In genomic region chr14:21537088-21537424, GRCh38 we compare ENCODE assay signal across 18 cellular contexts. TPM values are rescaled to one million over a fixed set of nuclear protein-coding genes. Genes with fewer than 3 reads are reported as not detected.
DNase-seq lines count a peak whose midpoint lies in the region; ATAC-seq and TF ChIP-seq lines count a peak whose summit lies in the region.
"Had no signal": no experiment of that assay in that cellular context is flagged by ENCODE, and none has a peak within 500 bp of the region (broad histone marks: within the 10 kb centered on the region; RNA-seq: fewer than 3 reads in every experiment).

No MANE protein-coding gene starts in this region.

- H3K27me3 ChIP-seq in dorsolateral prefrontal cortex (peaks cover 0 to 58% (median 26%) of the 10 kb centered on the region in 45 donors), mucosa of rectum (ENCODE audit: control insufficient read depth in 2 of 2, insufficient read depth in 2 of 2, low read length in 2 of 2) (peaks cover 20 to 27% of the 10 kb centered on the region in 2 donors), stomach smooth muscle (ENCODE audit: control insufficient read depth in 1 of 2, insufficient read depth in 2 of 2, low read length in 2 of 2) (peaks cover 12 to 19% of the 10 kb centered on the region in 2 donors), aorta (ENCODE audit: control insufficient read depth in 1 of 2, insufficient read depth in 2 of 2, low read length in 1 of 2) (peaks cover 0 to 2% of the 10 kb centered on the region in 2 donors)

- H3K36me3 ChIP-seq in mucosa of rectum (ENCODE audit: control insufficient read depth in 2 of 2, insufficient read depth in 2 of 2, low read length in 2 of 2), result no peaks in the 10 kb centered on the region
- H3K36me3 ChIP-seq in stomach smooth muscle (ENCODE audit: control insufficient read depth in 2 of 2, insufficient read depth in 2 of 2, low read length in 2 of 2), result no peaks in the 10 kb centered on the region
- H3K36me3 ChIP-seq in aorta (ENCODE audit: control insufficient read depth in 1 of 2, insufficient read depth in 2 of 2, low read length in 1 of 2), result no peaks in the 10 kb centered on the region

- H3K4me1 ChIP-seq in mucosa of rectum (ENCODE audit: control insufficient read depth in 2 of 2, insufficient read depth in 2 of 2, low read length in 2 of 2) (no peaks in the 10 kb centered on the region), stomach smooth muscle (ENCODE audit: control insufficient read depth, insufficient read depth, low read length) (peaks cover 4% of the 10 kb centered on the region), aorta (ENCODE audit: control insufficient read depth in 1 of 2, insufficient read depth in 2 of 2, low read length in 2 of 2) (no peaks in the 10 kb centered on the region)
- H3K4me1 ChIP-seq: A549 had no signal

- 8 to 15% methylated on average over 3 of the region's 3 CpGs for WGBS in aorta, 2 donors

- H3K27me3 Mint-ChIP-seq in activated naive CD4-positive, alpha-beta T cell treated with anti-CD3 and anti-CD28 coated beads for 36 hours (ENCODE audit: low read depth), result peaks cover 44% of the 10 kb centered on the region

- CTCF ChIA-PET in activated naive CD4-positive, alpha-beta T cell treated with anti-CD3 and anti-CD28 coated beads for 36 hours (lab: Charles Lee), result no interaction called here

- no peaks in the 10 kb centered on the region for H3K9me3 ChIP-seq in mucosa of rectum (ENCODE audit: control insufficient read depth in 2 of 2, low read length in 2 of 2)
- H3K9me3 ChIP-seq in stomach smooth muscle (ENCODE audit: control insufficient read depth in 2 of 2, low read length in 2 of 2), result no peaks in the 10 kb centered on the region
- H3K9me3 ChIP-seq in aorta (ENCODE audit: control insufficient read depth, low read length), result no peaks in the 10 kb centered on the region
- H3K9me3 ChIP-seq: A549 had no signal

- no peak for DNase-seq in activated naive CD4-positive, alpha-beta T cell treated with anti-CD3 and anti-CD28 coated beads for 36 hours
- DNase-seq in activated naive CD4-positive, alpha-beta T cell treated with anti-CD3 and anti-CD28 coated beads, Interleukin-2, amount 50 U/mL, for 16 hours, result no peak
- DNase-seq in dorsolateral prefrontal cortex (no peak), aorta (no peak), amygdala (lab: John Stamatoyannopoulos, UW) (no peak)
- DNase-seq: activated naive CD4-positive, alpha-beta T cell treated with anti-CD3 and anti-CD28 coated beads, Interleukin-2, amount 10 ng/mL, durations not matched to agents 7 days and 5 days; erythroblast; GDM1; NCI-H446 treated with DMSO at 0.1 percent for 48 hours; stimulated activated CD4-positive, alpha-beta T cell treated with anti-CD3 and anti-CD28 coated beads, Interleukin-15, amount 100 ng/mL, for 24 hours had no signal

- intact Hi-C loops in activated naive CD4-positive, alpha-beta T cell treated with anti-CD3 and anti-CD28 coated beads for 36 hours (cut with micrococcal nuclease), result no loop called here
- intact Hi-C loops in dorsolateral prefrontal cortex (cut with DNase I) (no loop called here), aorta (cut with DNase I) (no loop called here)

- H3K27ac ChIP-seq in dorsolateral prefrontal cortex (peak overlapping the region in 28 of 59 donors; percentile 5 to 78 (median 50)), mucosa of rectum (ENCODE audit: low read depth in 2 of 2, low read length in 2 of 2) (no peak overlapping the region), stomach smooth muscle (ENCODE audit: low read length) (no peak overlapping the region), aorta (ENCODE audit: low read depth in 1 of 2, low read length in 2 of 2) (no peak overlapping the region)
- H3K27ac ChIP-seq: A549 had no signal

- peaks cover 5% of the 10 kb centered on the region for H3K4me1 Mint-ChIP-seq in activated naive CD4-positive, alpha-beta T cell treated with anti-CD3 and anti-CD28 coated beads for 36 hours (ENCODE audit: low read depth)

- no peak for TF ChIP-seq CTCF in dorsolateral prefrontal cortex (IDR thresholded peaks at IDR 0.05 in 54 of 56, conservative IDR thresholded peaks at IDR 0.05 in 2 of 56; ENCODE audit: low read depth in 1 of 56, partially characterized antibody in 56 of 56)

- H3K9me3 Mint-ChIP-seq in activated naive CD4-positive, alpha-beta T cell treated with anti-CD3 and anti-CD28 coated beads for 36 hours, result no peaks in the 10 kb centered on the region
- H3K9me3 Mint-ChIP-seq: activated naive CD4-positive, alpha-beta T cell treated with anti-CD3 and anti-CD28 coated beads, Interleukin-2, amount 10 ng/mL, durations not matched to agents 7 days and 5 days; stimulated activated naive CD8-positive, alpha-beta T cell treated with anti-CD3 and anti-CD28 coated beads, Interleukin-15, Interleukin-2, amounts not matched to agents 100 ng/mL and 50 ng/mL, for 24 hours had no signal

- H3K4me3 ChIP-seq in dorsolateral prefrontal cortex (peak overlapping the region in 58 of 59 donors; percentile 9 to 72 (median 46)), mucosa of rectum (ENCODE audit: low read length in 2 of 2) (peak overlapping the region; percentile 40 to 60), stomach smooth muscle (ENCODE audit: low read length in 2 of 2) (peak overlapping the region; percentile 57 to 68), aorta (ENCODE audit: low read length in 2 of 2) (no peak overlapping the region)
- H3K4me3 ChIP-seq: A549 had no signal

- H3K27ac Mint-ChIP-seq in activated naive CD4-positive, alpha-beta T cell treated with anti-CD3 and anti-CD28 coated beads for 36 hours, result no peak overlapping the region
- H3K27ac Mint-ChIP-seq: activated naive CD4-positive, alpha-beta T cell treated with anti-CD3 and anti-CD28 coated beads, Interleukin-2, amount 10 ng/mL, durations not matched to agents 7 days and 5 days; stimulated activated naive CD8-positive, alpha-beta T cell treated with anti-CD3 and anti-CD28 coated beads, Interleukin-15, Interleukin-2, amounts not matched to agents 100 ng/mL and 50 ng/mL, for 24 hours had no signal

- peak overlapping the region; percentile 2 for H3K4me3 Mint-ChIP-seq in activated naive CD4-positive, alpha-beta T cell treated with anti-CD3 and anti-CD28 coated beads for 36 hours
- H3K4me3 Mint-ChIP-seq: activated naive CD4-positive, alpha-beta T cell treated with anti-CD3 and anti-CD28 coated beads, Interleukin-2, amount 10 ng/mL, durations not matched to agents 7 days and 5 days; stimulated activated naive CD8-positive, alpha-beta T cell treated with anti-CD3 and anti-CD28 coated beads, Interleukin-15, Interleukin-2, amounts not matched to agents 100 ng/mL and 50 ng/mL, for 24 hours had no signal

- ATAC-seq in aorta (ENCODE audit: low FRiP score) (no peak), GM19452 (IDR thresholded peaks at IDR 0.05; ENCODE audit: unreplicated experiment) (no peak)
- ATAC-seq: A549; activated CD4-positive, CD25-positive, alpha-beta regulatory T cell treated with anti-CD3 and anti-CD28 coated beads, Interleukin-2, amount 50 U/mL, for 24 hours; HCT116 had no signal

- H3K9ac ChIP-seq in mucosa of rectum (ENCODE audit: low read depth in 1 of 2, low read length in 2 of 2), result no peak overlapping the region
- H3K9ac ChIP-seq in stomach smooth muscle (ENCODE audit: low read length in 2 of 2), result peak overlapping the region in 1 of 2 donors; percentile 5

- H3K36me3 Mint-ChIP-seq in activated naive CD4-positive, alpha-beta T cell treated with anti-CD3 and anti-CD28 coated beads for 36 hours (ENCODE audit: low read depth), result no peaks in the 10 kb centered on the region
- H3K36me3 Mint-ChIP-seq: activated naive CD4-positive, alpha-beta T cell treated with anti-CD3 and anti-CD28 coated beads, Interleukin-2, amount 10 ng/mL, durations not matched to agents 7 days and 5 days had no signal

RNA-seq across cellular contexts. Expression of gene SALL2, which starts 10.9 kb away (rescaled TPM):
- 1 to 10 TPM; 3.1 to 4.1 TPM for total RNA-seq in activated naive CD4-positive, alpha-beta T cell treated with anti-CD3 and anti-CD28 coated beads for 36 hours
- total RNA-seq in dorsolateral prefrontal cortex (10 to 100 TPM; 23.3 to 80.6 (median 42.7) TPM), aorta (10 to 100 TPM in 1 of 2 donors, 1 to 10 TPM in 1; 9.2 to 12.2 TPM)
- 1 to 10 TPM; 4.1 to 7.0 TPM for polyA plus RNA-seq in aorta

RNA-seq across cellular contexts. Expression of gene METTL3, which starts 25.9 kb away (rescaled TPM):
- total RNA-seq in activated naive CD4-positive, alpha-beta T cell treated with anti-CD3 and anti-CD28 coated beads for 36 hours, result 10 to 100 TPM; 60.6 TPM
- total RNA-seq in dorsolateral prefrontal cortex (10 to 100 TPM; 30.0 to 59.4 (median 43.7) TPM), aorta (10 to 100 TPM; 32.5 to 45.5 TPM)
- 10 to 100 TPM in 1 of 2 donors, 1 to 10 TPM in 1; 8.6 to 48.4 TPM for polyA plus RNA-seq in aorta

RNA-seq across cellular contexts. Expression of gene OR10G3, which starts 42.8 kb away (rescaled TPM):
- total RNA-seq in activated naive CD4-positive, alpha-beta T cell treated with anti-CD3 and anti-CD28 coated beads for 36 hours, result not detected
- total RNA-seq in dorsolateral prefrontal cortex (not detected), aorta (not detected)
- under 1 TPM in 1 of 2 donors, not detected in 1; 0.63 TPM for polyA plus RNA-seq in aorta
- total RNA-seq: lower leg skin had no signal
- polyA plus RNA-seq: A549 had no signal

Comparison
In these comparisons a context has a peak if more than half of its experiments do, and no peak if none do; other contexts are left out.
1. H3K4me3 ChIP-seq: peak in dorsolateral prefrontal cortex (58 of 59), mucosa of rectum (2 of 2) and stomach smooth muscle (2 of 2); none in aorta (0 of 2).